ENCODE assay signal across 13 cellular contexts in genomic region chr1:203858055-203858454, GRCh38. TPM values are rescaled to one million over a fixed set of nuclear protein-coding genes. Genes with fewer than 3 reads are reported as not detected.
DNase-seq lines count a peak whose midpoint lies in the region; ATAC-seq and TF ChIP-seq lines count a peak whose summit lies in the region.
"Had no signal": no experiment of that assay in that cellular context is flagged by ENCODE, and none has a peak within 500 bp of the region (broad histone marks: within the 10 kb centered on the region; RNA-seq: fewer than 3 reads in every experiment).

No MANE protein-coding gene starts in this region.

- H3K27ac ChIP-seq in gastroesophageal sphincter (peak overlapping the region in 3 of 4 donors; percentile 6 to 43 (median 22)), tibial artery (peak overlapping the region; percentile 45 to 62)

- H3K4me3 ChIP-seq in gastroesophageal sphincter (no peak overlapping the region), tibial artery (no peak overlapping the region), mucosa of descending colon (no peak overlapping the region)

- intact Hi-C loops in tibial artery (cut with DNase I; ENCODE audit: low total_unique reads) = no loop called here
- intact Hi-C loops in mucosa of descending colon (cut with DNase I, micrococcal nuclease) = no loop called here

- no peaks in the 10 kb centered on the region for H3K9me3 ChIP-seq in gastroesophageal sphincter
- H3K9me3 ChIP-seq in tibial artery = no peaks in the 10 kb centered on the region
- no peaks in the 10 kb centered on the region for H3K9me3 ChIP-seq in mucosa of descending colon

- TF ChIP-seq EP300 in gastroesophageal sphincter (IDR thresholded peaks at IDR 0.05) = no peak

- H3K27me3 ChIP-seq in gastroesophageal sphincter = no peaks in the 10 kb centered on the region
- no peaks in the 10 kb centered on the region for H3K27me3 ChIP-seq in tibial artery

- DNase-seq in NCI-H82 (lab: John Stamatoyannopoulos, UW) (peak; percentile 27), NCI-H82 treated with DMSO at 0.1 percent for 48 hours (lab: John Stamatoyannopoulos, UW; ENCODE audit: unreplicated experiment) (no peak), amniotic stem cell (lab: John Stamatoyannopoulos, UW) (peak; percentile 41), tibial artery (no peak), mucosa of descending colon (no peak), T-helper 9 cell (no peak)
- no peak for DNase-seq in stimulated activated CD4-positive, alpha-beta T cell treated with anti-CD3 and anti-CD28 coated beads, Interleukin-2, amount 100 ng/mL, for 24 hours
- DNase-seq: activated CD4-positive, alpha-beta T cell treated with anti-CD3 and anti-CD28 coated beads, Interleukin-2, amount 50 U/mL, for 48 hours; endodermal cell; GDM1; kidney; NCI-H1048 had no signal

- TF ChIP-seq CTCF in gastroesophageal sphincter (IDR thresholded peaks at IDR 0.05) = no peak
- TF ChIP-seq CTCF in tibial artery (IDR thresholded peaks at IDR 0.05) = no peak
- TF ChIP-seq CTCF in mucosa of descending colon (IDR thresholded peaks at IDR 0.05) = no peak

- TF ChIP-seq POLR2A in gastroesophageal sphincter (IDR thresholded peaks at IDR 0.05) = no peak

- H3K36me3 ChIP-seq in gastroesophageal sphincter (peaks cover 0 to 26% of the 10 kb centered on the region in 2 donors), tibial artery (peaks cover 17 to 31% (median 24%) of the 10 kb centered on the region in 3 donors), mucosa of descending colon (ENCODE audit: low read depth) (peaks cover 5% of the 10 kb centered on the region)

- 17 to 20% methylated on average over 1 to 2 of the region's 2 CpGs for WGBS in gastroesophageal sphincter (ENCODE audit: low coverage in 1 of 2), 2 donors

- no peak for ATAC-seq in gastroesophageal sphincter
- no peak for ATAC-seq in mucosa of descending colon

- H3K4me1 ChIP-seq in gastroesophageal sphincter (peaks cover 5 to 32% (median 15%) of the 10 kb centered on the region in 3 donors), tibial artery (peaks cover 0 to 45% (median 26%) of the 10 kb centered on the region in 4 donors), mucosa of descending colon (ENCODE audit: low read depth) (peaks cover 7% of the 10 kb centered on the region)

RNA-seq across cellular contexts. Expression of gene SNRPE, which starts 3.3 kb away (rescaled TPM):
- total RNA-seq in gastroesophageal sphincter = 10 to 100 TPM; 18.9 to 46.7 (median 28.5) TPM
- total RNA-seq in mucosa of descending colon = 10 to 100 TPM; 53.2 to 91.1 (median 53.5) TPM

Comparison
In these comparisons a context has a peak if more than half of its experiments do, and no peak if none do; other contexts are left out.
1. DNase-seq: peak in NCI-H82 (single experiment) and amniotic stem cell (single experiment); none in NCI-H82 treated with DMSO at 0.1 percent for 48 hours (single experiment), tibial artery (0 of 2), stimulated activated CD4-positive, alpha-beta T cell treated with anti-CD3 and anti-CD28 coated beads, Interleukin-2, amount 100 ng/mL, for 24 hours (0 of 2), mucosa of descending colon (0 of 3) and T-helper 9 cell (single experiment).